ENCODE assay signal across 8 cellular contexts in the genomic region with DNA sequence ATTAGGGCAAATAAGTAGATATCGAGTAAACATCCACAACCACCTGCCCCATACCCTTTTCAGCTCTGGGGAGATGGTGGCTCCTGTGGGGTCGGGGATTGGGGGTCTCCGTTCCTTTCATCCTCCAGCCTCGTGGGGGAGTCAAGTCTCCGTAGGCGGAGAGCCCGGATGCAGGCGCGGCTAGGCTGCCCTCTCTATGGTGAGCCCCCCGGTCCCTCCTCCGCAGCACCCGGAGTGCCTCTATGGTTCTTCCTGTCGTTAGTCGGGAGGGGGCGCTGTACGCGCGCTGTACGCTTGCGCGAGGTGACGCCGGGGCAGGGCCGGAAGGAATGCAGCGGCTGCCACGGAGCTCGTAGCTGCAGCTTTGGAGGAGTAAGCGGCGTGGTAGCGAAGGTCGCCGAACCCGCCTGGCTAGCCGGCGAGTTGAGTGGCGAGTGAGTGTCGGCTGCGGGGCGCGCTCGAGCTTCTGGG. TPM values are rescaled to one million over a fixed set of nuclear protein-coding genes. Genes with fewer than 3 reads are reported as not detected.
DNase-seq lines count a peak whose midpoint lies in the region; ATAC-seq and TF ChIP-seq lines count a peak whose summit lies in the region.

No MANE protein-coding gene starts in this region.

- H3K4me1 ChIP-seq in HAP-1, result peaks cover 3% of the 10 kb centered on the region; the same call in 1 of the 2 replicates
- no peaks in the 10 kb centered on the region for H3K4me1 ChIP-seq in SJCRH30
- peaks cover 0 to 39% (median 2%) of the 10 kb centered on the region in 3 donors for H3K4me1 ChIP-seq in gastroesophageal sphincter
- H3K4me1 ChIP-seq in neutrophil (ENCODE audit: control insufficient read depth in 1 of 2, insufficient read depth in 1 of 2, low read depth in 1 of 2, low read length in 1 of 2), result peaks cover 8 to 9% of the 10 kb centered on the region in 2 experiments

- peak overlapping the region; percentile 46 for H3K27ac ChIP-seq in SJCRH30
- H3K27ac ChIP-seq in gastroesophageal sphincter, result peak overlapping the region; percentile 76 to 96 (median 92)
- H3K27ac ChIP-seq in neutrophil, result peak overlapping the region; percentile 69
- peak overlapping the region; percentile 72 for H3K27ac ChIP-seq in substantia nigra (ENCODE audit: low read depth, low read length, poor library complexity, severe bottlenecking)

- intact Hi-C loops in activated naive CD4-positive, alpha-beta T cell treated with anti-CD3 and anti-CD28 coated beads for 36 hours (cut with micrococcal nuclease), result loop anchor here (1.0 to 10.0 kb wide), 5 partner anchors 74 to 221 kb away; partner anchors contain the start of genes RADIL, RBAK and WIPI2

- no peaks in the 10 kb centered on the region for H3K27me3 ChIP-seq in HAP-1 (ENCODE audit: low read depth)
- H3K27me3 ChIP-seq in SJCRH30, result no peaks in the 10 kb centered on the region
- no peaks in the 10 kb centered on the region for H3K27me3 ChIP-seq in gastroesophageal sphincter
- H3K27me3 ChIP-seq in neutrophil, result peaks cover 5% of the 10 kb centered on the region

- peak overlapping the region; percentile 84 for H3K27ac Mint-ChIP-seq in activated naive CD4-positive, alpha-beta T cell treated with anti-CD3 and anti-CD28 coated beads for 36 hours

- TF ChIP-seq POLR2A in gastroesophageal sphincter (IDR thresholded peaks at IDR 0.05), result peak; percentile 36 to 44

- H3K9me3 ChIP-seq in HAP-1, result no peaks in the 10 kb centered on the region
- no peaks in the 10 kb centered on the region for H3K9me3 ChIP-seq in SJCRH30 (replicated peaks)
- no peaks in the 10 kb centered on the region for H3K9me3 ChIP-seq in gastroesophageal sphincter
- no peaks in the 10 kb centered on the region for H3K9me3 ChIP-seq in neutrophil

- peak overlapping the region; percentile 96 for H3K4me3 Mint-ChIP-seq in activated naive CD4-positive, alpha-beta T cell treated with anti-CD3 and anti-CD28 coated beads for 36 hours

- CTCF ChIA-PET in activated naive CD4-positive, alpha-beta T cell treated with anti-CD3 and anti-CD28 coated beads for 36 hours (lab: Charles Lee), result interaction anchor here (0.6 to 3.0 kb wide), 26 partner anchors 9 to 484 kb away, joined by 3 to 62 read pairs (median 4); partner anchors contain the start of genes AP5Z1 and RBAK

- H3K4me3 ChIP-seq in HAP-1, result peak overlapping the region; percentile 70
- H3K4me3 ChIP-seq in SJCRH30, result peak overlapping the region; percentile 75
- H3K4me3 ChIP-seq in gastroesophageal sphincter, result peak overlapping the region; percentile 92 to 94
- H3K4me3 ChIP-seq in neutrophil (ENCODE audit: low read depth in 1 of 2, low read length in 1 of 2), result peak overlapping the region; percentile 68 to 69

- peak; percentile 96 for ATAC-seq in gastroesophageal sphincter

- no peak for TF ChIP-seq EP300 in gastroesophageal sphincter (IDR thresholded peaks at IDR 0.05)

- H3K9me3 Mint-ChIP-seq in activated naive CD4-positive, alpha-beta T cell treated with anti-CD3 and anti-CD28 coated beads for 36 hours, result no peaks in the 10 kb centered on the region

- H3K36me3 Mint-ChIP-seq in activated naive CD4-positive, alpha-beta T cell treated with anti-CD3 and anti-CD28 coated beads for 36 hours (ENCODE audit: low read depth), result peaks cover 16% of the 10 kb centered on the region

- in situ Hi-C loops in HAP-1 (cut with MboI; ENCODE audit: low sequenced_read_pairs), result no loop called here

- DNase-seq in GM04503 (ENCODE audit: low read depth) (peak; percentile 46), HAP-1 (ENCODE audit: low spot score in 2 of 2) (peak; percentile 84 to 94), M059J (ENCODE audit: low read depth) (peak; percentile 89), SJCRH30 (peak; percentile 94 to 98), substantia nigra (lab: John Stamatoyannopoulos, UW) (peak; percentile 8 to 93 (median 83))
- peak; percentile 95 for DNase-seq in activated naive CD4-positive, alpha-beta T cell treated with anti-CD3 and anti-CD28 coated beads for 36 hours

- 4 to 50% methylated on average over 1 to 5 of the region's 41 CpGs for WGBS in gastroesophageal sphincter (ENCODE audit: low coverage in 1 of 2), 2 donors

- peak; percentile 56 to 84 (median 78) for TF ChIP-seq CTCF in gastroesophageal sphincter (IDR thresholded peaks at IDR 0.05)
- TF ChIP-seq CTCF in neutrophil (IDR thresholded peaks at IDR 0.05), result peak; percentile 74

- peaks cover 31% of the 10 kb centered on the region for H3K4me1 Mint-ChIP-seq in activated naive CD4-positive, alpha-beta T cell treated with anti-CD3 and anti-CD28 coated beads for 36 hours (ENCODE audit: low read depth)

- H3K36me3 ChIP-seq in HAP-1 (replicated peaks) (peaks cover 21% of the 10 kb centered on the region), SJCRH30 (peaks cover 18% of the 10 kb centered on the region), gastroesophageal sphincter (peaks cover 0 to 26% of the 10 kb centered on the region in 2 donors), neutrophil (peaks cover 20% of the 10 kb centered on the region)

- H3K27me3 Mint-ChIP-seq in activated naive CD4-positive, alpha-beta T cell treated with anti-CD3 and anti-CD28 coated beads for 36 hours (ENCODE audit: low read depth), result no peaks in the 10 kb centered on the region

RNA-seq across cellular contexts. Expression of gene MMD2, which starts 14.8 kb away (rescaled TPM):
- not detected in 2 replicates for total RNA-seq in M059J (2014; rRNA removed; shearing (Covaris generic))
- total RNA-seq in SJCRH30 (2014; rRNA removed; shearing (Covaris generic)), result not detected in 2 replicates
- total RNA-seq in activated naive CD4-positive, alpha-beta T cell treated with anti-CD3 and anti-CD28 coated beads for 36 hours, result not detected
- 1 to 10 TPM in 1 of 4 donors, not detected in 3; 1.1 TPM for total RNA-seq in gastroesophageal sphincter

Comparison
In these comparisons a context has a peak if more than half of its experiments do, and no peak if none do; other contexts are left out.
1. Peak in every context shown above with its lines: DNase-seq, ATAC-seq, H3K4me3 ChIP-seq and H3K27ac ChIP-seq.
2. DNase-seq: peak in every context shown above with its lines; median percentile 96 in SJCRH30; 95 in activated naive CD4-positive, alpha-beta T cell treated with anti-CD3 and anti-CD28 coated beads for 36 hours; 89 in HAP-1; 89 in M059J; 83 in substantia nigra; 46 in GM04503.